In the genomic region with DNA sequence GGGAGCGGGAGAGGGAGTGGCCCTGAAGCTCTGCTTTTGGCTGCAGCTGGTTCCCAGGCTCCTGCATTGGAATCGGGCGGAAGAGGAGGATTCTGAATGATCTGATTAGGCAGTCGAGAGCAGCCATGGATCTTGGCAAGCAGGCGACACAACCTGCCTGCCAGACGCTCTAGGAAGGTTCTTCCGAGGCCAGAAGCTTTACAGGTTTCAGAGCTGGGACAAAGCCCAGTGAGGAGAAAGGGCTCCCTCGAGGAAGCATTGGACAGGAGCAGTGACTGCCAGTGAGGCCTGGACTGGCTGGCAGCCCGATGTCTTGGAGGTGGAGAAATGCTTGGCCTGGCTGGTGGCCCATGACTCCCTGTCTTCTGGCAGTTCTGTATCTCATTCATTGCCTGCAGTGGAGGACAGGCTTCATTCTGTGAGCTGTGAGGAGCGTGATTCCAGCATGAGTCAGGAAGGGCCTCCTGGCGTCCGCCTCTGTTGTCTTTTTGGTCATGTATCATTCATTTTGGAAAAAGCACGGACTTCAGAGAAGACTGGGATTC, we compare ENCODE assay signal across 9 cellular contexts.
DNase-seq lines count a peak whose midpoint lies in the region; ATAC-seq and TF ChIP-seq lines count a peak whose summit lies in the region.
"Had no signal": no experiment of that assay in that cellular context is flagged by ENCODE, and none has a peak within 500 bp of the region (broad histone marks: within the 10 kb centered on the region; RNA-seq: fewer than 3 reads in every experiment).

No MANE protein-coding gene starts in this region.

- peak overlapping the region in 1 of 3 donors; percentile 31 for H3K4me3 ChIP-seq in breast epithelium
- no peak overlapping the region for H3K4me3 ChIP-seq in thoracic aorta

- H3K9me3 ChIP-seq in breast epithelium (no peaks in the 10 kb centered on the region), thoracic aorta (no peaks in the 10 kb centered on the region)

- intact Hi-C loops in breast epithelium (cut with DNase I; ENCODE audit: low total_unique reads) = no loop called here

- no peak for ATAC-seq in thoracic aorta (ENCODE audit: insufficient number of reproducible peaks, low FRiP score, low read depth)
- no peak for ATAC-seq in GM21528 (IDR thresholded peaks at IDR 0.05; ENCODE audit: low FRiP score, unreplicated experiment)
- no peak for ATAC-seq in GM18867 (IDR thresholded peaks at IDR 0.05; ENCODE audit: unreplicated experiment)
- no peak for ATAC-seq in GM21360 (IDR thresholded peaks at IDR 0.05; ENCODE audit: unreplicated experiment)
- ATAC-seq: left colon had no signal

- no peaks in the 10 kb centered on the region for H3K36me3 ChIP-seq in breast epithelium
- no peaks in the 10 kb centered on the region for H3K36me3 ChIP-seq in thoracic aorta

- no peaks in the 10 kb centered on the region for H3K27me3 ChIP-seq in breast epithelium
- no peaks in the 10 kb centered on the region for H3K27me3 ChIP-seq in layer of hippocampus (ENCODE audit: control insufficient read depth, insufficient read depth, low read length)
- no peaks in the 10 kb centered on the region for H3K27me3 ChIP-seq in thoracic aorta (replicated peaks; ENCODE audit: insufficient read depth)

- TF ChIP-seq POLR2A in breast epithelium (IDR thresholded peaks at IDR 0.05) = no peak

- H3K4me1 ChIP-seq in breast epithelium (peaks cover 6 to 11% of the 10 kb centered on the region in 2 donors), thoracic aorta (ENCODE audit: control insufficient read depth in 1 of 2, low read depth in 2 of 2) (peaks cover 13 to 40% of the 10 kb centered on the region in 2 donors)

- DNase-seq in HT1080 (ENCODE audit: low read depth) (peak; percentile 93), breast epithelium (ENCODE audit: low spot score in 2 of 2) (peak; percentile 89 to 96), thoracic aorta (ENCODE audit: low spot score) (peak; percentile 57), NCI-H187 treated with DMSO at 0.1 percent for 48 hours (lab: John Stamatoyannopoulos, UW) (no peak)

- H3K27ac ChIP-seq in breast epithelium (peak overlapping the region in 1 of 2 donors; percentile 77), layer of hippocampus (ENCODE audit: low read depth, low read length) (peak overlapping the region; percentile 54), thoracic aorta (peak overlapping the region; percentile 10 to 44)

- TF ChIP-seq CTCF in breast epithelium (IDR thresholded peaks at IDR 0.05) (no peak), thoracic aorta (IDR thresholded peaks at IDR 0.05) (no peak)
